28 cellular contexts compared by ENCODE assay signal in the genomic region with DNA sequence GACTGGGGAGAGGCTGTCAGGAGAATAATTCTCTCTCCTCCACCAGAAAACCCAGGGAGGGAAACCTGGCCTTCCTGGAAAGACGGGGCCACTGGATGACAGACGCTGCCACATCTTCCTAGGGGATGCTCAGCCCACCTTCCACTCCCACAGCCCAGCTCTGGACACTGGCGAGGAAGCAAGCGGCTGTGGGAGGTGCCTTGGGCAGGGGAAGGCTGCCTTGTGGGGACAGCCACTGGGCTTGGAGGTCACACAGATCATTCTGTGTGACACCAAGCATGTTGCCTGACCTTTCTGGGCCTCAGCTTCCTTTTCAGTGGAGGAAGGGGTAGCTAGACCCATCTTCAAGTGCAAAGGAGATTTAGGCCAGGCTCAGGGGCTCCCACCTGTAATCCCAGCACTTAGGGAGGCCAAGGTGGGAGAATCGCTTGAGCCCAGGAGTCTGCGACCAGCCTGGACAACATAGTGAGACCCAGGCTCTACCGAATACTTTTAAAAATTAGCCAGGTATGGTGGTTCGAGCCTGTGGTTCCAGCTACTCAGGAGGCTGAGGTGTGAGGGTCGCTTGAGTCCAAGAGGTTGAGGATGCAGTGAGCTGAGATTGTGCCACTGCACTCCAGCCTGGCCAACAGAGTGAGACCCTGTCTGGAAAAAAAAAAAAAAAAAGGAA. TPM values are rescaled to one million over a fixed set of nuclear protein-coding genes. Genes with fewer than 3 reads are reported as not detected.
"Had no signal": no experiment of that assay in that cellular context is flagged by ENCODE, and none has a peak within 500 bp of the region (broad histone marks: within the 10 kb centered on the region; RNA-seq: fewer than 3 reads in every experiment).

No MANE protein-coding gene starts in this region.

- H3K9me3 ChIP-seq: esophagus muscularis mucosa, heart right ventricle, lower lobe of right lung, tibial artery had no signal

- H3K36me3 ChIP-seq: brain microvascular endothelial cell, esophagus muscularis mucosa, heart right ventricle, lower lobe of right lung, neural progenitor cell, stomach, tibial artery had no signal

- H3K27me3 ChIP-seq: brain microvascular endothelial cell had no signal

- H3K27ac ChIP-seq: brain microvascular endothelial cell, esophagus muscularis mucosa, foreskin keratinocyte, heart right ventricle, lower lobe of right lung, neural progenitor cell, skin epidermis, stomach, tibial artery had no signal

- H3K9ac ChIP-seq: neural progenitor cell had no signal

- ATAC-seq: foreskin keratinocyte; heart right ventricle; lower lobe of right lung; natural killer cell; right cardiac atrium; stimulated activated memory B cell treated with anti-CD40 and anti-IgM and Interleukin-4, amounts not matched to agents 10 μg/mL and 1 μg/mL and 100 μg/mL, for 72 hours; T-cell had no signal

- DNase-seq: activated CD4-positive, alpha-beta T cell treated with anti-CD3 and anti-CD28 coated beads for 48 hours; activated CD4-positive, alpha-beta T cell treated with anti-CD3 and anti-CD28 coated beads, Interleukin-2, amount 50 U/mL, for 48 hours; activated CD4-positive, CD25-positive, alpha-beta regulatory T cell; activated CD8-positive, alpha-beta memory T cell treated with anti-CD3 and anti-CD28 coated beads for 24 hours; activated gamma-delta T cell treated with Interleukin-2 at 50 U/mL for 16 hours; activated naive CD4-positive, alpha-beta T cell treated with anti-CD3 and anti-CD28 coated beads, Interleukin-2, amount 50 U/mL, for 16 hours; amniotic stem cell; brain microvascular endothelial cell; caudate nucleus; foreskin keratinocyte; heart right ventricle; lower lobe of right lung; mesenchymal stem cell; natural killer cell; occipital lobe; right cardiac atrium; stimulated activated CD4-positive, alpha-beta T cell treated with anti-CD3 and anti-CD28 coated beads, Interleukin-4, amount 100 ng/mL, for 4 hours; stimulated activated CD8-positive, alpha-beta memory T cell treated with anti-CD3 and anti-CD28 coated beads, Interleukin-4, amount 100 ng/mL, for 48 hours; stomach; T-cell had no signal

- H2AFZ ChIP-seq: neural progenitor cell had no signal

- H3K4me1 ChIP-seq: foreskin keratinocyte had no signal

- H3K4me3 ChIP-seq: esophagus muscularis mucosa, heart right ventricle, lower lobe of right lung, neural progenitor cell, skin epidermis, stomach, tibial artery had no signal

- H3K4me2 ChIP-seq: neural progenitor cell had no signal

RNA-seq across cellular contexts. Expression of a gene that starts 9.8 kb away (rescaled TPM):
- total RNA-seq: activated T-helper 1 cell treated with anti-CD3 and anti-CD28 coated beads, Interleukin-12 subunit alpha, Interleukin-12 subunit beta, Interleukin-2, Interleukin-4 antibody, amounts not matched to agents 30 ng/mL and 10 ng/mL and 1 ng/mL, durations not matched to agents 14 hours and 24 hours and 36 hours; mononuclear cell; natural killer cell; T-cell; T-helper 2 cell treated with Interferon-gamma antibody and Interleukin-4, amounts not matched to agents 100 ng/mL and 5 ng/mL, for 36 hours had no signal
